In genomic region chr12:52425466-52425865, GRCh38 we compare ENCODE assay signal across 8 cellular contexts. TPM values are rescaled to one million over a fixed set of nuclear protein-coding genes. Genes with fewer than 3 reads are reported as not detected.
"Had no signal": no experiment of that assay in that cellular context is flagged by ENCODE, and none has a peak within 500 bp of the region (broad histone marks: within the 10 kb centered on the region; RNA-seq: fewer than 3 reads in every experiment).

No MANE protein-coding gene starts in this region.

- H3K4me3 ChIP-seq: GM23338, K562 had no signal

- H3K4me2 ChIP-seq: GM23338 had no signal

- DNase-seq: H9, HCEC 1CT, IMR-90, KG1 had no signal

- ATAC-seq: GM23338, K562 had no signal

- H2AFZ ChIP-seq: GM23338 had no signal

RNA-seq across cellular contexts. Expression of gene KRT75, which starts 8.7 kb away (rescaled TPM):
- total RNA-seq: GM23338, H1, H9, IMR-90, K562 had no signal
- polyA plus RNA-seq: GM23338, H1, IMR-90, K562 had no signal

RNA-seq across cellular contexts. Expression of gene KRT82, which starts 19.3 kb away (rescaled TPM):
- total RNA-seq: GM23338, H1, H9, HT-29, IMR-90, K562 had no signal
- polyA plus RNA-seq: GM23338, H1, IMR-90, K562 had no signal

RNA-seq across cellular contexts. Expression of gene KRT6B, which starts 26.5 kb away (rescaled TPM):
- total RNA-seq: GM23338, H1, H9, IMR-90, K562 had no signal
- polyA plus RNA-seq: GM23338, H1, IMR-90, K562 had no signal

RNA-seq across cellular contexts. Expression of gene KRT84, which starts 40.0 kb away (rescaled TPM):
- total RNA-seq: GM23338, H1, H9, HT-29, IMR-90, K562 had no signal
- polyA plus RNA-seq: GM23338, H1, IMR-90, K562 had no signal

RNA-seq across cellular contexts. Expression of gene KRT6C, which starts 48.1 kb away (rescaled TPM):
- total RNA-seq: GM23338, H1, H9, HT-29, IMR-90, K562 had no signal
- polyA plus RNA-seq: GM23338, H1, IMR-90, K562 had no signal
